In the genomic region with DNA sequence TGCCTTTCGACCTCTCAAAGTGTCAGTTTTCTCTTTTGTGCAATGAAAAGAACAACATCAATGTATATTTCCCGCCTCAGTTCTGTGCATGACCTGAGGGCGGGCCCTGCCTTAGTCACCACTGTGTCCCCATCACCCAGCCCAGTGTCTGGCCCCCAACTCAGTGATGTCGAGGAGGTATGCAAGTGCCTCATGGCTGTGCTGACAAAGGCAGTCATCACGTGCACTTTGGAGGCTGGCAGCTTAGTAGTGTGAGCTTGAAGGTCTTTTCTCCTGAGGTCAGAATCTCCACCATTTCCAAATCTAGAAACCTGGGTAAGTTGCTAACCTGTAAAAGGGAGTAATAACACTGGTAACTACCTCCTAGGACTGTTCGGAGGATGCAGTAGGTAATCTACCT, we compare ENCODE assay signal across 29 cellular contexts. TPM values are rescaled to one million over a fixed set of nuclear protein-coding genes. Genes with fewer than 3 reads are reported as not detected.
"Had no signal": no experiment of that assay in that cellular context is flagged by ENCODE, and none has a peak within 500 bp of the region (broad histone marks: within the 10 kb centered on the region; RNA-seq: fewer than 3 reads in every experiment).

No MANE protein-coding gene starts in this region.

- H3K4me2 ChIP-seq: KMS-11, SK-N-SH had no signal

- H3K36me3 ChIP-seq: breast epithelium, Peyer's patch, SJCRH30, WERI-Rb-1 had no signal

- DNase-seq: activated CD4-positive, alpha-beta memory T cell treated with anti-CD3 and anti-CD28 coated beads, Interleukin-2, amount 10 ng/mL, durations not matched to agents 7 days and 5 days; activated CD4-positive, alpha-beta T cell treated with anti-CD3 and anti-CD28 coated beads for 36 hours; activated CD4-positive, alpha-beta T cell treated with anti-CD3 and anti-CD28 coated beads, Interleukin-2, amount 50 U/mL, for 1 hour; activated naive CD4-positive, alpha-beta T cell; activated T-cell treated with anti-CD3 and anti-CD28 coated beads for 4 hours; activated T-cell treated with anti-CD3 and anti-CD28 coated beads, Interleukin-2, amount 50 U/mL, for 48 hours; aorta; caudate nucleus; NCI-H1092 treated with DMSO at 0.1 percent for 48 hours; NCI-H1417 treated with DMSO at 0.1 percent for 48 hours; NCI-H1694 treated with DMSO at 0.1 percent for 48 hours; NCI-H2029 treated with DMSO at 0.1 percent for 48 hours; NCI-H510A treated with DMSO at 0.1 percent for 48 hours; NCI-H69; NK-92 treated with Interleukin-12 subunit alpha and Interleukin-12 subunit beta, amount 100 ng/mL, for 24 hours; Right ventricle myocardium superior; SJCRH30; SK-N-SH; T-helper 1 cell; WERI-Rb-1 had no signal

- H3K27me3 ChIP-seq: breast epithelium, Peyer's patch, SJCRH30 had no signal

- H3K36me3 Mint-ChIP-seq: activated naive CD4-positive, alpha-beta T cell treated with anti-CD3 and anti-CD28 coated beads, Interleukin-2, amount 50 U/mL, for 24 hours had no signal

- H3K4me3 Mint-ChIP-seq: activated CD4-positive, alpha-beta memory T cell treated with anti-CD3 and anti-CD28 coated beads, Interleukin-2, amount 10 ng/mL, durations not matched to agents 7 days and 5 days; activated CD4-positive, alpha-beta T cell treated with anti-CD3 and anti-CD28 coated beads for 36 hours; activated naive CD4-positive, alpha-beta T cell treated with anti-CD3 and anti-CD28 coated beads, Interleukin-2, amount 50 U/mL, for 24 hours had no signal

- H3K27me3 Mint-ChIP-seq: activated CD4-positive, alpha-beta T cell treated with anti-CD3 and anti-CD28 coated beads for 36 hours; activated naive CD4-positive, alpha-beta T cell treated with anti-CD3 and anti-CD28 coated beads, Interleukin-2, amount 50 U/mL, for 24 hours had no signal

- H3K27ac Mint-ChIP-seq: activated CD4-positive, alpha-beta memory T cell treated with anti-CD3 and anti-CD28 coated beads, Interleukin-2, amount 10 ng/mL, durations not matched to agents 7 days and 5 days; activated CD4-positive, alpha-beta T cell treated with anti-CD3 and anti-CD28 coated beads for 36 hours; activated naive CD4-positive, alpha-beta T cell treated with anti-CD3 and anti-CD28 coated beads, Interleukin-2, amount 50 U/mL, for 24 hours; activated T-helper 2 cell treated with anti-CD3 and anti-CD28 coated beads, Interferon-gamma antibody, Interleukin-2, Interleukin-4, amounts not matched to agents 10 μg/mL and 5 μg/mL and 100 μg/mL, durations not matched to agents 14 hours and 24 hours and 36 hours had no signal

- H3K9me3 ChIP-seq: breast epithelium, Peyer's patch, SJCRH30, SK-N-SH had no signal

- H3K4me3 ChIP-seq: breast epithelium, Peyer's patch, SJCRH30 had no signal

- H3K27ac ChIP-seq: breast epithelium, KMS-11, Peyer's patch, RWPE1, SJCRH30, WERI-Rb-1 had no signal

- H3K4me1 ChIP-seq: breast epithelium, Peyer's patch had no signal

- H3K9ac ChIP-seq: KMS-11, SK-N-SH had no signal

- H3K9me3 Mint-ChIP-seq: activated CD4-positive, alpha-beta memory T cell treated with anti-CD3 and anti-CD28 coated beads, Interleukin-2, amount 10 ng/mL, durations not matched to agents 7 days and 5 days; activated naive CD4-positive, alpha-beta T cell treated with anti-CD3 and anti-CD28 coated beads, Interleukin-2, amount 50 U/mL, for 24 hours; activated T-helper 2 cell treated with anti-CD3 and anti-CD28 coated beads, Interferon-gamma antibody, Interleukin-2, Interleukin-4, amounts not matched to agents 10 μg/mL and 5 μg/mL and 100 μg/mL, durations not matched to agents 14 hours and 24 hours and 36 hours had no signal

RNA-seq across cellular contexts. Expression of a gene that starts 17.8 kb away (rescaled TPM):
- total RNA-seq: activated CD4-positive, alpha-beta memory T cell treated with anti-CD3 and anti-CD28 coated beads, Interleukin-2, amount 10 ng/mL, durations not matched to agents 7 days and 5 days; activated CD4-positive, alpha-beta T cell treated with anti-CD3 and anti-CD28 coated beads for 36 hours; activated CD8-positive, alpha-beta memory T cell treated with anti-CD3 and anti-CD28 coated beads for 36 hours; activated T-helper 2 cell treated with anti-CD3 and anti-CD28 coated beads, Interferon-gamma antibody, Interleukin-2, Interleukin-4, amounts not matched to agents 10 μg/mL and 5 μg/mL and 100 μg/mL, durations not matched to agents 14 hours and 24 hours and 36 hours; breast epithelium; MCF 10A; Peyer's patch; Right ventricle myocardium superior; SJCRH30; T-helper 2 cell treated with Interferon-gamma antibody and Interleukin-4, amounts not matched to agents 100 ng/mL and 5 ng/mL, for 36 hours had no signal
- polyA plus RNA-seq: aorta, SK-N-SH had no signal

RNA-seq across cellular contexts. Expression of a gene that starts 28.9 kb away (rescaled TPM):
- total RNA-seq: activated CD4-positive, alpha-beta memory T cell treated with anti-CD3 and anti-CD28 coated beads, Interleukin-2, amount 10 ng/mL, durations not matched to agents 7 days and 5 days; activated CD4-positive, alpha-beta T cell treated with anti-CD3 and anti-CD28 coated beads for 36 hours; activated CD8-positive, alpha-beta memory T cell treated with anti-CD3 and anti-CD28 coated beads for 36 hours; activated T-helper 2 cell treated with anti-CD3 and anti-CD28 coated beads, Interferon-gamma antibody, Interleukin-2, Interleukin-4, amounts not matched to agents 10 μg/mL and 5 μg/mL and 100 μg/mL, durations not matched to agents 14 hours and 24 hours and 36 hours; MCF 10A; Peyer's patch; T-helper 2 cell treated with Interferon-gamma antibody and Interleukin-4, amounts not matched to agents 100 ng/mL and 5 ng/mL, for 36 hours had no signal

RNA-seq across cellular contexts. Expression of a gene that starts 29.0 kb away (rescaled TPM):
- total RNA-seq: MCF 10A had no signal

RNA-seq across cellular contexts. Expression of a gene that starts 40.0 kb away (rescaled TPM):
- total RNA-seq: activated CD4-positive, alpha-beta memory T cell treated with anti-CD3 and anti-CD28 coated beads, Interleukin-2, amount 10 ng/mL, durations not matched to agents 7 days and 5 days; activated CD4-positive, alpha-beta T cell treated with anti-CD3 and anti-CD28 coated beads for 36 hours; activated CD8-positive, alpha-beta memory T cell treated with anti-CD3 and anti-CD28 coated beads for 36 hours; activated T-helper 2 cell treated with anti-CD3 and anti-CD28 coated beads, Interferon-gamma antibody, Interleukin-2, Interleukin-4, amounts not matched to agents 10 μg/mL and 5 μg/mL and 100 μg/mL, durations not matched to agents 14 hours and 24 hours and 36 hours; MCF 10A; Peyer's patch; Right ventricle myocardium superior; SJCRH30; T-helper 2 cell treated with Interferon-gamma antibody and Interleukin-4, amounts not matched to agents 100 ng/mL and 5 ng/mL, for 36 hours had no signal
- polyA plus RNA-seq: aorta had no signal
